In genomic region chr16:15672514-15673167, GRCh38 we compare ENCODE assay signal across 8 cellular contexts. TPM values are rescaled to one million over a fixed set of nuclear protein-coding genes. Genes with fewer than 3 reads are reported as not detected.
DNase-seq lines count a peak whose midpoint lies in the region; TF ChIP-seq lines count a peak whose summit lies in the region.

No MANE protein-coding gene starts in this region.

- TF ChIP-seq POLR2A in ovary (IDR thresholded peaks at IDR 0.05) (no peak), testis (IDR thresholded peaks at IDR 0.05) (no peak)

- intact Hi-C loops in ovary (cut with DNase I) (no loop called here), testis (cut with DNase I; ENCODE audit: low total_unique reads) (no loop called here)

- no peaks in the 10 kb centered on the region for H3K4me1 ChIP-seq in ovary (ENCODE audit: insufficient read depth)
- peaks cover 11% of the 10 kb centered on the region for H3K4me1 ChIP-seq in testis

- H3K27ac ChIP-seq in ovary, result peak overlapping the region; percentile 44 to 61
- peak overlapping the region; percentile 69 to 88 for H3K27ac ChIP-seq in testis

- H3K36me3 ChIP-seq in ovary, result no peaks in the 10 kb centered on the region
- no peaks in the 10 kb centered on the region for H3K36me3 ChIP-seq in testis (ENCODE audit: low read depth, missing control alignments)

- WGBS in ovary, 3 donors, result 37 to 59% (median 56%) methylated on average over 20 of the region's 20 CpGs
- 44 to 59% methylated on average over 20 of the region's 20 CpGs for WGBS in testis, 2 donors

- DNase-seq in GM10266 (ENCODE audit: extremely low spot score) (peak; percentile 33), RPMI7951 (ENCODE audit: low read depth) (peak; percentile 96), globus pallidus (ENCODE audit: low spot score) (peak; percentile 97), ovary (peak; percentile 56 to 92 (median 76)), testis (peak; percentile 89), cerebellar nuclear complex (lab: John Stamatoyannopoulos, UW) (no peak), NCI-H446 (lab: John Stamatoyannopoulos, UW) (no peak)
- DNase-seq in activated naive CD4-positive, alpha-beta T cell treated with Interleukin-2 at 50 U/mL for 16 hours, result peak; percentile 59

- H3K27me3 ChIP-seq in ovary (no peaks in the 10 kb centered on the region), testis (no peaks in the 10 kb centered on the region)

- TF ChIP-seq CTCF in GM10266 (IDR thresholded peaks at IDR 0.05; ENCODE audit: control insufficient read depth, insufficient read depth, low read depth, missing control alignments) (no peak), ovary (IDR thresholded peaks at IDR 0.05) (no peak), testis (IDR thresholded peaks at IDR 0.05) (no peak)

- H3K9me3 ChIP-seq in ovary, result no peaks in the 10 kb centered on the region
- H3K9me3 ChIP-seq in testis, result no peaks in the 10 kb centered on the region

- peak; percentile 76 for TF ChIP-seq EP300 in ovary (IDR thresholded peaks at IDR 0.05)

- no peak overlapping the region for H3K4me3 ChIP-seq in ovary
- H3K4me3 ChIP-seq in testis, result no peak overlapping the region

RNA-seq across cellular contexts. Expression of gene NDE1, which starts 22.6 kb away (rescaled TPM):
- total RNA-seq in RPMI7951 (2014; rRNA removed; shearing (Covaris generic)), result 48.8 and 63.1 TPM in 2 replicates
- total RNA-seq in ovary (10 to 100 TPM; 11.7 to 26.7 (median 22.4) TPM), testis (10 to 100 TPM; 51.6 to 84.3 TPM)
- polyA plus RNA-seq in ovary (10 to 100 TPM in 1 of 2 donors, 1 to 10 TPM in 1; 9.8 to 31.9 TPM), testis (ENCODE audit: insufficient read depth, low read depth, low replicate concordance) (45.2 TPM)

RNA-seq across cellular contexts. Expression of gene MARF1, which starts 29.7 kb away (rescaled TPM):
- total RNA-seq in RPMI7951 (2014; rRNA removed; shearing (Covaris generic)), result 8.7 and 11.9 TPM in 2 replicates
- 10 to 100 TPM; 23.1 to 95.7 (median 85.7) TPM for total RNA-seq in ovary
- polyA plus RNA-seq in ovary, result 10 to 100 TPM; 30.1 to 71.8 TPM
- 10 to 100 TPM; 49.7 to 57.9 TPM for total RNA-seq in testis
- polyA plus RNA-seq in testis (ENCODE audit: insufficient read depth, low read depth, low replicate concordance), result 30.9 TPM

Comparison
In these comparisons a context has a peak if more than half of its experiments do, and no peak if none do; other contexts are left out.
1. DNase-seq: peak in GM10266 (single experiment), RPMI7951 (single experiment), activated naive CD4-positive, alpha-beta T cell treated with Interleukin-2 at 50 U/mL for 16 hours (single experiment), globus pallidus (single experiment), ovary (5 of 5) and testis (single experiment); none in cerebellar nuclear complex (0 of 2) and NCI-H446 (0 of 2).